Comparison of ENCODE assay signal across 2 cellular contexts in the genomic region with DNA sequence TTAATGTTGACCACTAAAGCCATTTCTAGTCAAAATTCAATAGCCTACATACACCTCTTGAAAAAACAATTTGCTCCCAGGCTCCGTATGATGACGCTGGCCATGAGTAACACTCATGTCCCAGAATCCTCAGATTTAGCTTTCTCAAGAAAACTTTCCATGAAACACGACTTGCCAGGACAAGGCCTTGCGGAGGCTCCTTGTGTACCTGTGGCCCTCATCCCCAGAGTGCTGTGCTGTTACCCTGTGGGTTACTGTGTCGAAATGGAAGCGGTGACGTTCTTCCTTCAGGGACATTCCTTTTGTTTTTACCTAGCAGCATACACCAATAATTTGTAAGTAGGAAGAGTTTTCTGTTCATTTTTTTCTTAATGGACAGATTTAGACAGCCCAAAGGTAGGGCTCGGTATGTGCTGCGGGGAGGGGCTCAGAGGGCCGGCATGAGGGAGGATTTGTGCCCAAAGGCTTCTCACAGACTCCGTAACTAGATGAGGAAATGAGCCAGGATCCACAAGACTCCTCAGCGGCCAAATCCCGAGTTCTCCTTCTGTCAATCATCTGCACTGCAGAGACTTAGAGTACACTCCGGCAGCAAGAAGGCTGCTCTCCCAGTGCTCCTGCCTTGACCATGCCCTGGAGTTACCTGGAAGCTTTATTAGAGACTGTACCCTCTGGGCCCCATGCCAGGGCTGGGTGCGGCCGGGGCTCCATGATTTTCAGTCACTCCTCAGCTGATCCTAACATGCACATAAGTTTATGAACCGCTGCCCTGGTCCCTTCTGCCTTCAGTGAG.
TF ChIP-seq lines count a peak whose summit lies in the region.

No MANE protein-coding gene starts in this region.

TF ChIP-seq in liver, 16 proteins besides CTCF, POLR2A, EP300 and RAD21:
- TF ChIP-seq RXRA (IDR thresholded peaks at IDR 0.05) (no peak), NR2F2 (IDR thresholded peaks at IDR 0.05) (no peak), HNF4G (IDR thresholded peaks at IDR 0.05) (no peak), JUND (IDR thresholded peaks at IDR 0.05) (no peak), EGR1 (IDR thresholded peaks at IDR 0.05; ENCODE audit: low read depth in 2 of 2) (no peak), FOXA1 (IDR thresholded peaks at IDR 0.05) (no peak), SP1 (IDR thresholded peaks at IDR 0.05) (no peak), GABPA (IDR thresholded peaks at IDR 0.05 in 1 of 2, conservative IDR thresholded peaks at IDR 0.05 in 1 of 2) (no peak), HNF4A (conservative IDR thresholded peaks at IDR 0.05) (no peak), YY1 (IDR thresholded peaks at IDR 0.05) (no peak), TAF1 (conservative IDR thresholded peaks at IDR 0.05) (no peak), FOXA2 (IDR thresholded peaks at IDR 0.05) (no peak)
- TF ChIP-seq, protein P1, sequence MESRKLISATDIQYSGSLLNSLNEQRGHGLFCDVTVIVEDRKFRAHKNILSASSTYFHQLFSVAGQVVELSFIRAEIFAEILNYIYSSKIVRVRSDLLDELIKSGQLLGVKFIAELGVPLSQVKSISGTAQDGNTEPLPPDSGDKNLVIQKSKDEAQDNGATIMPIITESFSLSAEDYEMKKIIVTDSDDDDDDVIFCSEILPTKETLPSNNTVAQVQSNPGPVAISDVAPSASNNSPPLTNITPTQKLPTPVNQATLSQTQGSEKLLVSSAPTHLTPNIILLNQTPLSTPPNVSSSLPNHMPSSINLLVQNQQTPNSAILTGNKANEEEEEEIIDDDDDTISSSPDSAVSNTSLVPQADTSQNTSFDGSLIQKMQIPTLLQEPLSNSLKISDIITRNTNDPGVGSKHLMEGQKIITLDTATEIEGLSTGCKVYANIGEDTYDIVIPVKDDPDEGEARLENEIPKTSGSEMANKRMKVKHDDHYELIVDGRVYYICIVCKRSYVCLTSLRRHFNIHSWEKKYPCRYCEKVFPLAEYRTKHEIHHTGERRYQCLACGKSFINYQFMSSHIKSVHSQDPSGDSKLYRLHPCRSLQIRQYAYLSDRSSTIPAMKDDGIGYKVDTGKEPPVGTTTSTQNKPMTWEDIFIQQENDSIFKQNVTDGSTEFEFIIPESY (IDR thresholded peaks at IDR 0.05), result no peak
- TF ChIP-seq, protein P2, sequence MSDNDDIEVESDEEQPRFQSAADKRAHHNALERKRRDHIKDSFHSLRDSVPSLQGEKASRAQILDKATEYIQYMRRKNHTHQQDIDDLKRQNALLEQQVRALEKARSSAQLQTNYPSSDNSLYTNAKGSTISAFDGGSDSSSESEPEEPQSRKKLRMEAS (IDR thresholded peaks at IDR 0.05), result no peak
- TF ChIP-seq, protein P3, sequence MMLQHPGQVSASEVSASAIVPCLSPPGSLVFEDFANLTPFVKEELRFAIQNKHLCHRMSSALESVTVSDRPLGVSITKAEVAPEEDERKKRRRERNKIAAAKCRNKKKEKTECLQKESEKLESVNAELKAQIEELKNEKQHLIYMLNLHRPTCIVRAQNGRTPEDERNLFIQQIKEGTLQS (IDR thresholded peaks at IDR 0.05), result no peak
- TF ChIP-seq, protein P4, sequence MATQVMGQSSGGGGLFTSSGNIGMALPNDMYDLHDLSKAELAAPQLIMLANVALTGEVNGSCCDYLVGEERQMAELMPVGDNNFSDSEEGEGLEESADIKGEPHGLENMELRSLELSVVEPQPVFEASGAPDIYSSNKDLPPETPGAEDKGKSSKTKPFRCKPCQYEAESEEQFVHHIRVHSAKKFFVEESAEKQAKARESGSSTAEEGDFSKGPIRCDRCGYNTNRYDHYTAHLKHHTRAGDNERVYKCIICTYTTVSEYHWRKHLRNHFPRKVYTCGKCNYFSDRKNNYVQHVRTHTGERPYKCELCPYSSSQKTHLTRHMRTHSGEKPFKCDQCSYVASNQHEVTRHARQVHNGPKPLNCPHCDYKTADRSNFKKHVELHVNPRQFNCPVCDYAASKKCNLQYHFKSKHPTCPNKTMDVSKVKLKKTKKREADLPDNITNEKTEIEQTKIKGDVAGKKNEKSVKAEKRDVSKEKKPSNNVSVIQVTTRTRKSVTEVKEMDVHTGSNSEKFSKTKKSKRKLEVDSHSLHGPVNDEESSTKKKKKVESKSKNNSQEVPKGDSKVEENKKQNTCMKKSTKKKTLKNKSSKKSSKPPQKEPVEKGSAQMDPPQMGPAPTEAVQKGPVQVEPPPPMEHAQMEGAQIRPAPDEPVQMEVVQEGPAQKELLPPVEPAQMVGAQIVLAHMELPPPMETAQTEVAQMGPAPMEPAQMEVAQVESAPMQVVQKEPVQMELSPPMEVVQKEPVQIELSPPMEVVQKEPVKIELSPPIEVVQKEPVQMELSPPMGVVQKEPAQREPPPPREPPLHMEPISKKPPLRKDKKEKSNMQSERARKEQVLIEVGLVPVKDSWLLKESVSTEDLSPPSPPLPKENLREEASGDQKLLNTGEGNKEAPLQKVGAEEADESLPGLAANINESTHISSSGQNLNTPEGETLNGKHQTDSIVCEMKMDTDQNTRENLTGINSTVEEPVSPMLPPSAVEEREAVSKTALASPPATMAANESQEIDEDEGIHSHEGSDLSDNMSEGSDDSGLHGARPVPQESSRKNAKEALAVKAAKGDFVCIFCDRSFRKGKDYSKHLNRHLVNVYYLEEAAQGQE (IDR thresholded peaks at IDR 0.05), result no peak

TF ChIP-seq in HepG2, 621 proteins besides CTCF, POLR2A, EP300 and RAD21:
- TF ChIP-seq, protein P5, sequence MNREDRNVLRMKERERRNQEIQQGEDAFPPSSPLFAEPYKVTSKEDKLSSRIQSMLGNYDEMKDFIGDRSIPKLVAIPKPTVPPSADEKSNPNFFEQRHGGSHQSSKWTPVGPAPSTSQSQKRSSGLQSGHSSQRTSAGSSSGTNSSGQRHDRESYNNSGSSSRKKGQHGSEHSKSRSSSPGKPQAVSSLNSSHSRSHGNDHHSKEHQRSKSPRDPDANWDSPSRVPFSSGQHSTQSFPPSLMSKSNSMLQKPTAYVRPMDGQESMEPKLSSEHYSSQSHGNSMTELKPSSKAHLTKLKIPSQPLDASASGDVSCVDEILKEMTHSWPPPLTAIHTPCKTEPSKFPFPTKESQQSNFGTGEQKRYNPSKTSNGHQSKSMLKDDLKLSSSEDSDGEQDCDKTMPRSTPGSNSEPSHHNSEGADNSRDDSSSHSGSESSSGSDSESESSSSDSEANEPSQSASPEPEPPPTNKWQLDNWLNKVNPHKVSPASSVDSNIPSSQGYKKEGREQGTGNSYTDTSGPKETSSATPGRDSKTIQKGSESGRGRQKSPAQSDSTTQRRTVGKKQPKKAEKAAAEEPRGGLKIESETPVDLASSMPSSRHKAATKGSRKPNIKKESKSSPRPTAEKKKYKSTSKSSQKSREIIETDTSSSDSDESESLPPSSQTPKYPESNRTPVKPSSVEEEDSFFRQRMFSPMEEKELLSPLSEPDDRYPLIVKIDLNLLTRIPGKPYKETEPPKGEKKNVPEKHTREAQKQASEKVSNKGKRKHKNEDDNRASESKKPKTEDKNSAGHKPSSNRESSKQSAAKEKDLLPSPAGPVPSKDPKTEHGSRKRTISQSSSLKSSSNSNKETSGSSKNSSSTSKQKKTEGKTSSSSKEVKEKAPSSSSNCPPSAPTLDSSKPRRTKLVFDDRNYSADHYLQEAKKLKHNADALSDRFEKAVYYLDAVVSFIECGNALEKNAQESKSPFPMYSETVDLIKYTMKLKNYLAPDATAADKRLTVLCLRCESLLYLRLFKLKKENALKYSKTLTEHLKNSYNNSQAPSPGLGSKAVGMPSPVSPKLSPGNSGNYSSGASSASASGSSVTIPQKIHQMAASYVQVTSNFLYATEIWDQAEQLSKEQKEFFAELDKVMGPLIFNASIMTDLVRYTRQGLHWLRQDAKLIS (CRISPR knock-in tag; IDR thresholded peaks at IDR 0.05), result no peak
- TF ChIP-seq, protein P6, sequence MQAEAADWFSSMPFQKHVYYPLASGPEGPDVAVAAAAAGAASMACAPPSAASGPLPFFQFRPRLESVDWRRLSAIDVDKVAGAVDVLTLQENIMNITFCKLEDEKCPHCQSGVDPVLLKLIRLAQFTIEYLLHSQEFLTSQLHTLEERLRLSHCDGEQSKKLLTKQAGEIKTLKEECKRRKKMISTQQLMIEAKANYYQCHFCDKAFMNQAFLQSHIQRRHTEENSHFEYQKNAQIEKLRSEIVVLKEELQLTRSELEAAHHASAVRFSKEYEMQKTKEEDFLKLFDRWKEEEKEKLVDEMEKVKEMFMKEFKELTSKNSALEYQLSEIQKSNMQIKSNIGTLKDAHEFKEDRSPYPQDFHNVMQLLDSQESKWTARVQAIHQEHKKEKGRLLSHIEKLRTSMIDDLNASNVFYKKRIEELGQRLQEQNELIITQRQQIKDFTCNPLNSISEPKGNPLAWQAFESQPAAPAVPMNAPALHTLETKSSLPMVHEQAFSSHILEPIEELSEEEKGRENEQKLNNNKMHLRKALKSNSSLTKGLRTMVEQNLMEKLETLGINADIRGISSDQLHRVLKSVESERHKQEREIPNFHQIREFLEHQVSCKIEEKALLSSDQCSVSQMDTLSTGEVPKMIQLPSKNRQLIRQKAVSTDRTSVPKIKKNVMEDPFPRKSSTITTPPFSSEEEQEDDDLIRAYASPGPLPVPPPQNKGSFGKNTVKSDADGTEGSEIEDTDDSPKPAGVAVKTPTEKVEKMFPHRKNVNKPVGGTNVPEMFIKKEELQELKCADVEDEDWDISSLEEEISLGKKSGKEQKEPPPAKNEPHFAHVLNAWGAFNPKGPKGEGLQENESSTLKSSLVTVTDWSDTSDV (CRISPR knock-in tag; IDR thresholded peaks at IDR 0.05), result no peak
- TF ChIP-seq ARNT (IDR thresholded peaks at IDR 0.05), result no peak
